ENCODE assay signal across 12 cellular contexts in the genomic region with DNA sequence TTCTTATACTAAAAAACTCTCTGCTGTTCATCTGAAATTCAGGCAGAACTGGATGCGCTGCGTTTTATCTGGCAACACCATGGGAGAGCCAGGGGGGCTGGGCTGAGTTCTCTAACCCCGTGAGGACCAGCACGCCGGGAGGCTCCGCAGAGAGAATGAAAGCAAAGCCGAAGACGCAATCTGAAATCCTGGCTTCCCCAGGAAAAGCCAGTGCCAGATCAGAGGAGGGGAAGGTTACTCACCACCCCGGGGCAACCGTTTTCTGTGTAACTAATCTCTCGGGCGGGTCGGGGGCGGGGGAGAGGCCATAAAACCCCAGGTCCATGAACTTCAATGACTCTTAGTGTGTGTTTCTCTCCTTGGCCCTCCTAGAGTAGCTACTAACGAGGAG.
DNase-seq lines count a peak whose midpoint lies in the region; ATAC-seq and TF ChIP-seq lines count a peak whose summit lies in the region.
"Had no signal": no experiment of that assay in that cellular context is flagged by ENCODE, and none has a peak within 500 bp of the region (broad histone marks: within the 10 kb centered on the region; RNA-seq: fewer than 3 reads in every experiment).

No MANE protein-coding gene starts in this region.

- DNase-seq in DMS53 (lab: John Stamatoyannopoulos, UW) = peak; percentile 70
- peak; percentile 63 for DNase-seq in RPMI7951 (ENCODE audit: low read depth)
- DNase-seq in fibroblast of mammary gland (ENCODE audit: low read depth) = peak; percentile 53
- no peak for DNase-seq in osteocyte (ENCODE audit: extremely low spot score, unreplicated experiment)
- DNase-seq: activated CD4-positive, CD25-positive, alpha-beta regulatory T cell; activated naive CD8-positive, alpha-beta T cell treated with anti-CD3 and anti-CD28 coated beads, Interleukin-2, amount 10 ng/mL, durations not matched to agents 7 days and 5 days; CD4-positive, alpha-beta memory T cell had no signal

- H3K4me3 ChIP-seq in fibroblast of mammary gland (ENCODE audit: control insufficient read depth, low read depth, low read length) = no peak overlapping the region
- H3K4me3 ChIP-seq: K562 had no signal

- H3K36me3 Mint-ChIP-seq in osteocyte (ENCODE audit: unreplicated experiment) = no peaks in the 10 kb centered on the region
- no peaks in the 10 kb centered on the region for H3K36me3 Mint-ChIP-seq in stimulated activated memory B cell treated with anti-CD40 and anti-IgM and Interleukin-4, amounts not matched to agents 10 μg/mL and 1 μg/mL and 100 μg/mL, for 72 hours
- H3K36me3 Mint-ChIP-seq: activated naive CD8-positive, alpha-beta T cell treated with anti-CD3 and anti-CD28 coated beads, Interleukin-2, amount 10 ng/mL, durations not matched to agents 7 days and 5 days; CD4-positive, alpha-beta memory T cell had no signal

- H3K27ac Mint-ChIP-seq in osteocyte (ENCODE audit: unreplicated experiment) = no peak overlapping the region
- no peak overlapping the region for H3K27ac Mint-ChIP-seq in stimulated activated memory B cell treated with anti-CD40 and anti-IgM and Interleukin-4, amounts not matched to agents 10 μg/mL and 1 μg/mL and 100 μg/mL, for 72 hours
- H3K27ac Mint-ChIP-seq: activated naive CD8-positive, alpha-beta T cell treated with anti-CD3 and anti-CD28 coated beads, Interleukin-2, amount 10 ng/mL, durations not matched to agents 7 days and 5 days; CD4-positive, alpha-beta memory T cell had no signal

- H3K27me3 Mint-ChIP-seq in osteocyte (ENCODE audit: unreplicated experiment) = peaks cover 18% of the 10 kb centered on the region
- H3K27me3 Mint-ChIP-seq in stimulated activated memory B cell treated with anti-CD40 and anti-IgM and Interleukin-4, amounts not matched to agents 10 μg/mL and 1 μg/mL and 100 μg/mL, for 72 hours = peaks cover 62% of the 10 kb centered on the region

- no peak for ATAC-seq in HG03280 (IDR thresholded peaks at IDR 0.05; ENCODE audit: unreplicated experiment)
- ATAC-seq in HG02759 (IDR thresholded peaks at IDR 0.05; ENCODE audit: unreplicated experiment) = no peak
- ATAC-seq in GM21390 (IDR thresholded peaks at IDR 0.05; ENCODE audit: unreplicated experiment) = no peak
- ATAC-seq in stimulated activated memory B cell treated with anti-CD40 and anti-IgM and Interleukin-4, amounts not matched to agents 10 μg/mL and 1 μg/mL and 100 μg/mL, for 72 hours = no peak
- ATAC-seq: K562 had no signal

- peak overlapping the region; percentile 45 for H3K4me3 Mint-ChIP-seq in osteocyte (ENCODE audit: unreplicated experiment)
- H3K4me3 Mint-ChIP-seq in stimulated activated memory B cell treated with anti-CD40 and anti-IgM and Interleukin-4, amounts not matched to agents 10 μg/mL and 1 μg/mL and 100 μg/mL, for 72 hours = no peak overlapping the region
- H3K4me3 Mint-ChIP-seq: activated naive CD8-positive, alpha-beta T cell treated with anti-CD3 and anti-CD28 coated beads, Interleukin-2, amount 10 ng/mL, durations not matched to agents 7 days and 5 days; CD4-positive, alpha-beta memory T cell had no signal

- no peaks in the 10 kb centered on the region for H3K9me3 Mint-ChIP-seq in osteocyte (ENCODE audit: unreplicated experiment)
- H3K9me3 Mint-ChIP-seq in stimulated activated memory B cell treated with anti-CD40 and anti-IgM and Interleukin-4, amounts not matched to agents 10 μg/mL and 1 μg/mL and 100 μg/mL, for 72 hours = peaks cover 4% of the 10 kb centered on the region
- H3K9me3 Mint-ChIP-seq: activated naive CD8-positive, alpha-beta T cell treated with anti-CD3 and anti-CD28 coated beads, Interleukin-2, amount 10 ng/mL, durations not matched to agents 7 days and 5 days had no signal

- TF ChIP-seq CTCF in fibroblast of mammary gland (conservative IDR thresholded peaks at IDR 0.05; ENCODE audit: control insufficient read depth, insufficient read depth, low read depth, low read length) (no peak), osteocyte (IDR thresholded peaks at IDR 0.05) (no peak)

- H3K4me1 Mint-ChIP-seq in osteocyte (ENCODE audit: unreplicated experiment) = peaks cover 6% of the 10 kb centered on the region
- H3K4me1 Mint-ChIP-seq in stimulated activated memory B cell treated with anti-CD40 and anti-IgM and Interleukin-4, amounts not matched to agents 10 μg/mL and 1 μg/mL and 100 μg/mL, for 72 hours = peaks cover 8% of the 10 kb centered on the region
- H3K4me1 Mint-ChIP-seq: activated naive CD8-positive, alpha-beta T cell treated with anti-CD3 and anti-CD28 coated beads, Interleukin-2, amount 10 ng/mL, durations not matched to agents 7 days and 5 days had no signal
